In the genomic region with DNA sequence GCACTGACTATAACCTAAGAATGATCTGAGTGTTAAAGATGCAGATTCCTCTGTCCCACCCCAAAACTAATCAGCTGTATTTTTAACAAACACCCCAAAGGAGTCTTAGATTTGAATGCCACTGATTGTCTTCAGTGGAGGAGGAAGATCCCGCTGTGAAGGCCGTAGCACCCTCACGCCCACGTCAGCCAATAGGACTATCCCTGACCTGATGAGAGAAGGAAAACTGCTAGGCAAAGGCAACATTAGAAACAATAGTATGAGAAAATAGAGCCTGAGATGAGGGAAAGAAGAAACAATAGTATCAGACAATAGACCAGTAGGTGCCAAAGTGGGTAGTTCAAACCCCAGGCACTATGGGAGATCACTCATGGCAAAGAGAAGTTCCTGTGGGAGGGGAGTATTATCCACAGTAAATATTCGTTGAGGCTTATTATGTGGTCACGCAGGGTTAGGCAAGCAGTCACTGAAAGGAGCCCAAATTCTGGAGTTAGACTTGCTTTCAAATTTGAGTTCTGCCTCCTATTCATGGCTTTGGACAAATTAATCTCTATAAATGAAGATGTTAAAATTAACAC, we compare ENCODE assay signal across 1 cellular context.
A peak's percentile ranks its signal among the peaks of the same experiment; 100 is the strongest.
TF ChIP-seq lines count a peak whose summit lies in the region.

No MANE protein-coding gene starts in this region.

TF ChIP-seq in HepG2, 621 proteins besides CTCF, POLR2A, EP300 and RAD21 (continued from another document):
- TF ChIP-seq ZBTB38 (CRISPR knock-in tag; IDR thresholded peaks at IDR 0.05): 0 out of 2 replicates have a peak, but pooled peaks have one; percentile 24
- TF ChIP-seq, protein P1, sequence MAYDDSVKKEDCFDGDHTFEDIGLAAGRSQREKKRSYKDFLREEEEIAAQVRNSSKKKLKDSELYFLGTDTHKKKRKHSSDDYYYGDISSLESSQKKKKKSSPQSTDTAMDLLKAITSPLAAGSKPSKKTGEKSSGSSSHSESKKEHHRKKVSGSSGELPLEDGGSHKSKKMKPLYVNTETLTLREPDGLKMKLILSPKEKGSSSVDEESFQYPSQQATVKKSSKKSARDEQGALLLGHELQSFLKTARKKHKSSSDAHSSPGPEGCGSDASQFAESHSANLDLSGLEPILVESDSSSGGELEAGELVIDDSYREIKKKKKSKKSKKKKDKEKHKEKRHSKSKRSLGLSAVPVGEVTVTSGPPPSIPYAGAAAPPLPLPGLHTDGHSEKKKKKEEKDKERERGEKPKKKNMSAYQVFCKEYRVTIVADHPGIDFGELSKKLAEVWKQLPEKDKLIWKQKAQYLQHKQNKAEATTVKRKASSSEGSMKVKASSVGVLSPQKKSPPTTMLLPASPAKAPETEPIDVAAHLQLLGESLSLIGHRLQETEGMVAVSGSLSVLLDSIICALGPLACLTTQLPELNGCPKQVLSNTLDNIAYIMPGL (CRISPR knock-in tag; IDR thresholded peaks at IDR 0.05; ENCODE audit: borderline replicate concordance in 1 of 2, low read depth in 1 of 2): 0 out of 4 replicates have a peak, but pooled peaks of 1 of the 2 experiments have one; percentile 9
- TF ChIP-seq, protein P2, sequence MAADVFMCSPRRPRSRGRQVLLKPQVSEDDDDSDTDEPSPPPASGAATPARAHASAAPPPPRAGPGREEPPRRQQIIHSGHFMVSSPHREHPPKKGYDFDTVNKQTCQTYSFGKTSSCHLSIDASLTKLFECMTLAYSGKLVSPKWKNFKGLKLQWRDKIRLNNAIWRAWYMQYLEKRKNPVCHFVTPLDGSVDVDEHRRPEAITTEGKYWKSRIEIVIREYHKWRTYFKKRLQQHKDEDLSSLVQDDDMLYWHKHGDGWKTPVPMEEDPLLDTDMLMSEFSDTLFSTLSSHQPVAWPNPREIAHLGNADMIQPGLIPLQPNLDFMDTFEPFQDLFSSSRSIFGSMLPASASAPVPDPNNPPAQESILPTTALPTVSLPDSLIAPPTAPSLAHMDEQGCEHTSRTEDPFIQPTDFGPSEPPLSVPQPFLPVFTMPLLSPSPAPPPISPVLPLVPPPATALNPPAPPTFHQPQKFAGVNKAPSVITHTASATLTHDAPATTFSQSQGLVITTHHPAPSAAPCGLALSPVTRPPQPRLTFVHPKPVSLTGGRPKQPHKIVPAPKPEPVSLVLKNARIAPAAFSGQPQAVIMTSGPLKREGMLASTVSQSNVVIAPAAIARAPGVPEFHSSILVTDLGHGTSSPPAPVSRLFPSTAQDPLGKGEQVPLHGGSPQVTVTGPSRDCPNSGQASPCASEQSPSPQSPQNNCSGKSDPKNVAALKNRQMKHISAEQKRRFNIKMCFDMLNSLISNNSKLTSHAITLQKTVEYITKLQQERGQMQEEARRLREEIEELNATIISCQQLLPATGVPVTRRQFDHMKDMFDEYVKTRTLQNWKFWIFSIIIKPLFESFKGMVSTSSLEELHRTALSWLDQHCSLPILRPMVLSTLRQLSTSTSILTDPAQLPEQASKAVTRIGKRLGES (CRISPR knock-in tag; IDR thresholded peaks at IDR 0.05; ENCODE audit: borderline replicate concordance): no peak
- no peak for TF ChIP-seq RFX3 (CRISPR knock-in tag; IDR thresholded peaks at IDR 0.05)
- TF ChIP-seq SALL1 (CRISPR knock-in tag; IDR thresholded peaks at IDR 0.05): no peak
- TF ChIP-seq, protein P3, sequence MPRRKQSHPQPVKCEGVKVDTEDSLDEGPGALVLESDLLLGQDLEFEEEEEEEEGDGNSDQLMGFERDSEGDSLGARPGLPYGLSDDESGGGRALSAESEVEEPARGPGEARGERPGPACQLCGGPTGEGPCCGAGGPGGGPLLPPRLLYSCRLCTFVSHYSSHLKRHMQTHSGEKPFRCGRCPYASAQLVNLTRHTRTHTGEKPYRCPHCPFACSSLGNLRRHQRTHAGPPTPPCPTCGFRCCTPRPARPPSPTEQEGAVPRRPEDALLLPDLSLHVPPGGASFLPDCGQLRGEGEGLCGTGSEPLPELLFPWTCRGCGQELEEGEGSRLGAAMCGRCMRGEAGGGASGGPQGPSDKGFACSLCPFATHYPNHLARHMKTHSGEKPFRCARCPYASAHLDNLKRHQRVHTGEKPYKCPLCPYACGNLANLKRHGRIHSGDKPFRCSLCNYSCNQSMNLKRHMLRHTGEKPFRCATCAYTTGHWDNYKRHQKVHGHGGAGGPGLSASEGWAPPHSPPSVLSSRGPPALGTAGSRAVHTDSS (CRISPR knock-in tag; conservative IDR thresholded peaks at IDR 0.05): no peak
- TF ChIP-seq, protein P4, sequence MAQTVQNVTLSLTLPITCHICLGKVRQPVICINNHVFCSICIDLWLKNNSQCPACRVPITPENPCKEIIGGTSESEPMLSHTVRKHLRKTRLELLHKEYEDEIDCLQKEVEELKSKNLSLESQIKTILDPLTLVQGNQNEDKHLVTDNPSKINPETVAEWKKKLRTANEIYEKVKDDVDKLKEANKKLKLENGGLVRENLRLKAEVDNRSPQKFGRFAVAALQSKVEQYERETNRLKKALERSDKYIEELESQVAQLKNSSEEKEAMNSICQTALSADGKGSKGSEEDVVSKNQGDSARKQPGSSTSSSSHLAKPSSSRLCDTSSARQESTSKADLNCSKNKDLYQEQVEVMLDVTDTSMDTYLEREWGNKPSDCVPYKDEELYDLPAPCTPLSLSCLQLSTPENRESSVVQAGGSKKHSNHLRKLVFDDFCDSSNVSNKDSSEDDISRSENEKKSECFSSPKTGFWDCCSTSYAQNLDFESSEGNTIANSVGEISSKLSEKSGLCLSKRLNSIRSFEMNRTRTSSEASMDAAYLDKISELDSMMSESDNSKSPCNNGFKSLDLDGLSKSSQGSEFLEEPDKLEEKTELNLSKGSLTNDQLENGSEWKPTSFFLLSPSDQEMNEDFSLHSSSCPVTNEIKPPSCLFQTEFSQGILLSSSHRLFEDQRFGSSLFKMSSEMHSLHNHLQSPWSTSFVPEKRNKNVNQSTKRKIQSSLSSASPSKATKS (CRISPR knock-in tag; IDR thresholded peaks at IDR 0.05): no peak
- TF ChIP-seq ZSCAN30 (CRISPR knock-in tag; IDR thresholded peaks at IDR 0.05): no peak
- TF ChIP-seq DMAP1 (CRISPR knock-in tag; IDR thresholded peaks at IDR 0.05): peak; percentile 27; the same call in 1 of the 2 replicates
- 0 out of 2 replicates have a peak, but pooled peaks have one; percentile 20 for TF ChIP-seq ZSCAN31 (CRISPR knock-in tag; IDR thresholded peaks at IDR 0.05; ENCODE audit: low read depth)
- TF ChIP-seq IKZF1 (IDR thresholded peaks at IDR 0.05): no peak
- 0 out of 2 replicates have a peak, but pooled peaks have one; percentile 10 for TF ChIP-seq ZNF792 (CRISPR knock-in tag; IDR thresholded peaks at IDR 0.05)
- TF ChIP-seq IRX3 (CRISPR knock-in tag; IDR thresholded peaks at IDR 0.05; ENCODE audit: borderline replicate concordance, low read depth): no peak
- peak; percentile 89 for TF ChIP-seq AKAP8 (CRISPR knock-in tag; IDR thresholded peaks at IDR 0.05)
- no peak for TF ChIP-seq KDM4B (CRISPR knock-in tag; IDR thresholded peaks at IDR 0.05)
- TF ChIP-seq ZC3H13 (CRISPR knock-in tag; IDR thresholded peaks at IDR 0.05): peak; percentile 72
- no peak for TF ChIP-seq RCOR2 (CRISPR knock-in tag; IDR thresholded peaks at IDR 0.05)
- TF ChIP-seq, protein P5, sequence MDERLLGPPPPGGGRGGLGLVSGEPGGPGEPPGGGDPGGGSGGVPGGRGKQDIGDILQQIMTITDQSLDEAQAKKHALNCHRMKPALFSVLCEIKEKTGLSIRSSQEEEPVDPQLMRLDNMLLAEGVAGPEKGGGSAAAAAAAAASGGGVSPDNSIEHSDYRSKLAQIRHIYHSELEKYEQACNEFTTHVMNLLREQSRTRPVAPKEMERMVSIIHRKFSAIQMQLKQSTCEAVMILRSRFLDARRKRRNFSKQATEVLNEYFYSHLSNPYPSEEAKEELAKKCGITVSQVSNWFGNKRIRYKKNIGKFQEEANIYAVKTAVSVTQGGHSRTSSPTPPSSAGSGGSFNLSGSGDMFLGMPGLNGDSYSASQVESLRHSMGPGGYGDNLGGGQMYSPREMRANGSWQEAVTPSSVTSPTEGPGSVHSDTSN (CRISPR knock-in tag; IDR thresholded peaks at IDR 0.05): no peak
- TF ChIP-seq ZNF652 (CRISPR knock-in tag; IDR thresholded peaks at IDR 0.05; ENCODE audit: borderline replicate concordance, low read depth): no peak
- TF ChIP-seq, protein P6, sequence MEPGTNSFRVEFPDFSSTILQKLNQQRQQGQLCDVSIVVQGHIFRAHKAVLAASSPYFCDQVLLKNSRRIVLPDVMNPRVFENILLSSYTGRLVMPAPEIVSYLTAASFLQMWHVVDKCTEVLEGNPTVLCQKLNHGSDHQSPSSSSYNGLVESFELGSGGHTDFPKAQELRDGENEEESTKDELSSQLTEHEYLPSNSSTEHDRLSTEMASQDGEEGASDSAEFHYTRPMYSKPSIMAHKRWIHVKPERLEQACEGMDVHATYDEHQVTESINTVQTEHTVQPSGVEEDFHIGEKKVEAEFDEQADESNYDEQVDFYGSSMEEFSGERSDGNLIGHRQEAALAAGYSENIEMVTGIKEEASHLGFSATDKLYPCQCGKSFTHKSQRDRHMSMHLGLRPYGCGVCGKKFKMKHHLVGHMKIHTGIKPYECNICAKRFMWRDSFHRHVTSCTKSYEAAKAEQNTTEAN (CRISPR knock-in tag; conservative IDR thresholded peaks at IDR 0.05): no peak
- TF ChIP-seq, protein P7, sequence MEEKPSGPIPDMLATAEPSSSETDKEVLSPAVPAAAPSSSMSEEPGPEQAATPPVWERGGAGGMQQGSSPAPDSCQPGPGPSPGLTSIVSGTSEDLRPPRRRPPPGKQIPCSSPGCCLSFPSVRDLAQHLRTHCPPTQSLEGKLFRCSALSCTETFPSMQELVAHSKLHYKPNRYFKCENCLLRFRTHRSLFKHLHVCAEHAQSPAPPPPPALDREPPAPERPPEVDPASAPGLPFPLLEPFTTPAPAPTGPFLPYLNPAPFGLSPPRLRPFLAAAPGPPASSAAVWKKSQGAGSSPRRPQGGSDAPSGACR (CRISPR knock-in tag; IDR thresholded peaks at IDR 0.05): no peak
